In the genomic region with DNA sequence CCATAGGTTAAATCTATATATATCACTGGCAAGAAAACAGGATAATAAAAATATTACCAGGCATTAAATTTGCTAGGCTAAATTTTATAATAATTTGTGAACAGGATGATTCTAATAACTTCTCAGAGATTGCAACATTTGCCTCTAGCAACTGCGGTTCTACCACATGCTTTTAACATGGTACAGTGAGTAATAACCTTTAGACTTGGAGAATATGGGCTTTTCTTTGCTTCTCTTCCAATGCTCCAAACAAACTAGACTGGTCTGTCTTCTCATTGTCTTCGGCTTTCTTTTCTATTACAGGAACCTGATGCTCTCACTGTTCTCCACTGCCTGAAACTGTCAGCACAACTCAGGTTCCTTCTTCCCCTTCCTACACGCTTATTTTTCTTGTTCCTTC, we compare ENCODE assay signal across 14 cellular contexts.
"Had no signal": no experiment of that assay in that cellular context is flagged by ENCODE, and none has a peak within 500 bp of the region (broad histone marks: within the 10 kb centered on the region; RNA-seq: fewer than 3 reads in every experiment).

No MANE protein-coding gene starts in this region.

- H3K4me1 Mint-ChIP-seq: activated CD8-positive, alpha-beta memory T cell treated with anti-CD3 and anti-CD28 coated beads, Interleukin-2, amount 10 ng/mL, durations not matched to agents 7 days and 5 days had no signal

- H3K27me3 ChIP-seq: esophagus muscularis mucosa, gastroesophageal sphincter, upper lobe of left lung had no signal

- H3K27ac ChIP-seq: esophagus muscularis mucosa, gastroesophageal sphincter, upper lobe of left lung had no signal

- H3K27me3 Mint-ChIP-seq: activated CD8-positive, alpha-beta memory T cell treated with anti-CD3 and anti-CD28 coated beads, Interleukin-2, amount 10 ng/mL, durations not matched to agents 7 days and 5 days; activated naive CD8-positive, alpha-beta T cell treated with anti-CD3 and anti-CD28 coated beads for 36 hours; activated T-cell treated with anti-CD3 and anti-CD28 coated beads, Interleukin-2, amount 50 U/mL, for 24 hours had no signal

- H3K9me3 Mint-ChIP-seq: activated naive CD8-positive, alpha-beta T cell treated with anti-CD3 and anti-CD28 coated beads for 36 hours; activated T-cell treated with anti-CD3 and anti-CD28 coated beads, Interleukin-2, amount 50 U/mL, for 24 hours; neural crest cell had no signal

- H3K4me3 Mint-ChIP-seq: activated CD8-positive, alpha-beta memory T cell treated with anti-CD3 and anti-CD28 coated beads, Interleukin-2, amount 10 ng/mL, durations not matched to agents 7 days and 5 days; activated naive CD8-positive, alpha-beta T cell treated with anti-CD3 and anti-CD28 coated beads for 36 hours; activated T-cell treated with anti-CD3 and anti-CD28 coated beads, Interleukin-2, amount 50 U/mL, for 24 hours; neural crest cell had no signal

- ATAC-seq: activated CD8-positive, alpha-beta memory T cell treated with anti-CD3 and anti-CD28 coated beads, Interleukin-2, amount 10 ng/mL, durations not matched to agents 7 days and 5 days; gastroesophageal sphincter; left ventricle myocardium superior; right cardiac atrium had no signal

- DNase-seq: activated CD4-positive, alpha-beta T cell treated with anti-CD3 and anti-CD28 coated beads, Interleukin-2, amount 50 U/mL, for 48 hours; activated CD4-positive, CD25-positive, alpha-beta regulatory T cell treated with anti-CD3 and anti-CD28 coated beads, Interleukin-2, amount 50 U/mL, for 72 hours; activated CD8-positive, alpha-beta memory T cell treated with anti-CD3 and anti-CD28 coated beads, Interleukin-2, amount 10 ng/mL, durations not matched to agents 7 days and 5 days; activated effector memory CD4-positive, alpha-beta T cell treated with anti-CD3 and anti-CD28 coated beads, Interleukin-2, amount 50 U/mL, for 16 hours; activated naive CD8-positive, alpha-beta T cell treated with anti-CD3 and anti-CD28 coated beads for 36 hours; activated T-cell treated with anti-CD3 and anti-CD28 coated beads, Interleukin-2, amount 50 U/mL, for 24 hours; dermis blood vessel endothelial cell; kidney; left ventricle myocardium superior; right cardiac atrium; upper lobe of left lung had no signal

- H3K4me1 ChIP-seq: esophagus muscularis mucosa, gastroesophageal sphincter, upper lobe of left lung had no signal

- H3K9me3 ChIP-seq: esophagus muscularis mucosa, gastroesophageal sphincter, upper lobe of left lung had no signal

- H3K27ac Mint-ChIP-seq: activated CD8-positive, alpha-beta memory T cell treated with anti-CD3 and anti-CD28 coated beads, Interleukin-2, amount 10 ng/mL, durations not matched to agents 7 days and 5 days; activated naive CD8-positive, alpha-beta T cell treated with anti-CD3 and anti-CD28 coated beads for 36 hours; activated T-cell treated with anti-CD3 and anti-CD28 coated beads, Interleukin-2, amount 50 U/mL, for 24 hours had no signal

- H3K4me3 ChIP-seq: esophagus muscularis mucosa, gastroesophageal sphincter, upper lobe of left lung had no signal
